Comparison of ENCODE assay signal across 1 cellular context in the genomic region with DNA sequence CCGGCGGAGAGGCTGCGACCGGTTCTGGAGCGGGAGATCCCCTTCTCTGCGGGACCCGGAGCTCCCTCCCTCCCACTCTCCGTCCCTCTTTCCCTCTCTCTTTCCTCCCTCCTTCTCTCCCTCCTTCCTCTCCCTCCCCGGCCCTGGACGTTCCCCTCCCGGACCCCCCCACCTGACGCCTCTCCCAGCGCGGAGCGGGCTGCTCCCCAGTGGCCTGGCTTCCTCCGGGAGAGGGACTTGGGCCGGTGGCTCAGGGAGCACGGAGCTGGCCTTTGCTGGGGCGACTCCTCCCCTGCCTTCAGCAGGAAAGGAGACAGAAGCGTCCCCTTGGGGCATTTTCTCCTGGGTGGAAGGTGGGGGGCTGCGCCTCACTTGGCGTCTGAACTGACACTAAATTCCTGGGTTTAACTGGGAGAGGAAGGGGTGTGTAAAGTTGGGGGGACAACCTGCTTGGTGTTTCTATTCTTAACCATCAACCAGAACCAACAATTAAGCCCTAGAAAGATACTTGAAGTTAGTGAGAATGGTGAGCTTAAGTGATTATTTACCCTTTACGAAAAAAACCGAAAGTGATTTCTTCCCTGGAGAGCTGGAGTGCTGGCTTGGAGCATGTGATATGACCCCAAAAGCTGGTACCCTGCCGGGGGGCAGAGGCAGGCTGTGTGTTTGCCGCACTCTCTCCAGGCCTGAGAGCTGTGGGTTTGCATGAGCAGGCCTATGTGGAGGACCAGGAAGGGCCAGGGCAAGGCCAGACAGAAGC.
TF ChIP-seq lines count a peak whose summit lies in the region.

No MANE protein-coding gene starts in this region.

TF ChIP-seq in K562, 482 proteins besides CTCF, POLR2A, EP300 and RAD21:
- TF ChIP-seq RBM15 (IDR thresholded peaks at IDR 0.05; ENCODE audit: insufficient read depth, low read length) (no peak), HEY1 (CRISPR knock-in tag; IDR thresholded peaks at IDR 0.05; ENCODE audit: borderline replicate concordance) (no peak), ZNF263 (CRISPR knock-in tag; IDR thresholded peaks at IDR 0.05; ENCODE audit: borderline replicate concordance) (peak; percentile 93), CEBPB (tag; IDR thresholded peaks at IDR 0.05) (no peak), BCLAF1 (IDR thresholded peaks at IDR 0.05; ENCODE audit: borderline replicate concordance in 1 of 2, control insufficient read depth in 1 of 2, low read depth in 2 of 2, low read length in 1 of 2) (0 out of 4 replicates have a peak, but pooled peaks of 1 of the 2 experiments have one; percentile 9), MIER1 (IDR thresholded peaks at IDR 0.05; ENCODE audit: low read depth) (0 out of 2 replicates have a peak, but pooled peaks have one; percentile 54)
- TF ChIP-seq, protein P1, sequence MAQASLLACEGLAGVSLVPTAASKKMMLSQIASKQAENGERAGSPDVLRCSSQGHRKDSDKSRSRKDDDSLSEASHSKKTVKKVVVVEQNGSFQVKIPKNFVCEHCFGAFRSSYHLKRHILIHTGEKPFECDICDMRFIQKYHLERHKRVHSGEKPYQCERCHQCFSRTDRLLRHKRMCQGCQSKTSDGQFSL (CRISPR knock-in tag; IDR thresholded peaks at IDR 0.05): peak; percentile 61; the same call in 1 of the 2 replicates
- TF ChIP-seq, protein P1 (tag; IDR thresholded peaks at IDR 0.05): no peak; a peak in 1 of 4 replicates
